8 cellular contexts compared by ENCODE assay signal in genomic region chr4:153684182-153685073, GRCh38. TPM values are rescaled to one million over a fixed set of nuclear protein-coding genes. Genes with fewer than 3 reads are reported as not detected.
DNase-seq lines count a peak whose midpoint lies in the region; ATAC-seq and TF ChIP-seq lines count a peak whose summit lies in the region.

Gene TLR2 (plus strand): TSS chr4:153684280. CDS start chr4:153702908, 18,628 bp downstream.

- in situ Hi-C loops in G401 (cut with HindIII; ENCODE audit: low sequenced_read_pairs) = no loop called here

- no peaks in the 10 kb centered on the region for H3K9me3 ChIP-seq in thoracic aorta

- H3K27ac ChIP-seq in thoracic aorta = peak within 1 kb of the TSS; percentile 40 to 65

- peaks cover 12% of the 10 kb centered on the region for H3K36me3 ChIP-seq in thoracic aorta

- DNase-seq in NOMO-1 treated with DMSO at 0.1 percent for 48 hours (lab: John Stamatoyannopoulos, UW; ENCODE audit: unreplicated experiment) (peak; percentile 84), germinal center (ENCODE audit: low spot score) (peak; percentile 81), osteocyte (ENCODE audit: extremely low spot score, unreplicated experiment) (no peak), thoracic aorta (ENCODE audit: low spot score) (peak; percentile 31), G401 (ENCODE audit: low spot score) (no peak)
- peak; percentile 40 for DNase-seq in activated T-helper 2 cell treated with anti-CD3 and anti-CD28 coated beads, Interferon-gamma antibody, Interleukin-2, Interleukin-4, amounts not matched to agents 10 μg/mL and 5 μg/mL and 100 μg/mL, durations not matched to agents 14 hours and 24 hours and 36 hours (ENCODE audit: low spot score)

- H3K4me3 ChIP-seq in thoracic aorta = peak within 1 kb of the TSS; percentile 88

- TF ChIP-seq CTCF in osteocyte (IDR thresholded peaks at IDR 0.05) (no peak), thoracic aorta (IDR thresholded peaks at IDR 0.05) (no peak)

- peaks cover 11% of the 10 kb centered on the region for H3K4me1 Mint-ChIP-seq in activated T-helper 2 cell treated with anti-CD3 and anti-CD28 coated beads, Interferon-gamma antibody, Interleukin-2, Interleukin-4, amounts not matched to agents 10 μg/mL and 5 μg/mL and 100 μg/mL, durations not matched to agents 14 hours and 24 hours and 36 hours (ENCODE audit: low read depth)
- peaks cover 9% of the 10 kb centered on the region for H3K4me1 Mint-ChIP-seq in osteocyte (ENCODE audit: unreplicated experiment)

- H3K27me3 ChIP-seq in thoracic aorta (replicated peaks; ENCODE audit: insufficient read depth) = no peaks in the 10 kb centered on the region

- peaks cover 9% of the 10 kb centered on the region for H3K36me3 Mint-ChIP-seq in activated T-helper 2 cell treated with anti-CD3 and anti-CD28 coated beads, Interferon-gamma antibody, Interleukin-2, Interleukin-4, amounts not matched to agents 10 μg/mL and 5 μg/mL and 100 μg/mL, durations not matched to agents 14 hours and 24 hours and 36 hours (ENCODE audit: low read depth)
- no peaks in the 10 kb centered on the region for H3K36me3 Mint-ChIP-seq in osteocyte (ENCODE audit: unreplicated experiment)

- no peak within 1 kb of the TSS for H3K27ac Mint-ChIP-seq in activated T-helper 2 cell treated with anti-CD3 and anti-CD28 coated beads, Interferon-gamma antibody, Interleukin-2, Interleukin-4, amounts not matched to agents 10 μg/mL and 5 μg/mL and 100 μg/mL, durations not matched to agents 14 hours and 24 hours and 36 hours
- H3K27ac Mint-ChIP-seq in osteocyte (ENCODE audit: unreplicated experiment) = peak within 1 kb of the TSS; percentile 9

- no peak for TF ChIP-seq POLR2A in GM18505 (IDR thresholded peaks at IDR 0.05; ENCODE audit: borderline replicate concordance, extremely low read depth, insufficient read depth, insufficient read length)

- H3K27me3 Mint-ChIP-seq in activated T-helper 2 cell treated with anti-CD3 and anti-CD28 coated beads, Interferon-gamma antibody, Interleukin-2, Interleukin-4, amounts not matched to agents 10 μg/mL and 5 μg/mL and 100 μg/mL, durations not matched to agents 14 hours and 24 hours and 36 hours (ENCODE audit: low read depth) = peaks cover 38% of the 10 kb centered on the region
- H3K27me3 Mint-ChIP-seq in osteocyte (ENCODE audit: unreplicated experiment) = peaks cover 18% of the 10 kb centered on the region

- ATAC-seq in GM18505 (IDR thresholded peaks at IDR 0.05; ENCODE audit: unreplicated experiment) = peak; percentile 83
- ATAC-seq in HG02642 (IDR thresholded peaks at IDR 0.05; ENCODE audit: poor library complexity, unreplicated experiment) = peak; percentile 94
- ATAC-seq in thoracic aorta (ENCODE audit: insufficient number of reproducible peaks, low FRiP score, low read depth) = peak; percentile 58

- peaks cover 21% of the 10 kb centered on the region for H3K9me3 Mint-ChIP-seq in activated T-helper 2 cell treated with anti-CD3 and anti-CD28 coated beads, Interferon-gamma antibody, Interleukin-2, Interleukin-4, amounts not matched to agents 10 μg/mL and 5 μg/mL and 100 μg/mL, durations not matched to agents 14 hours and 24 hours and 36 hours
- peaks cover 9% of the 10 kb centered on the region for H3K9me3 Mint-ChIP-seq in osteocyte (ENCODE audit: unreplicated experiment)

- H3K4me1 ChIP-seq in thoracic aorta (ENCODE audit: control insufficient read depth in 1 of 2, low read depth in 2 of 2) = peaks cover 2 to 5% of the 10 kb centered on the region in 2 donors

- intact Hi-C loops in activated T-helper 2 cell treated with anti-CD3 and anti-CD28 coated beads, Interferon-gamma antibody, Interleukin-2, Interleukin-4, amounts not matched to agents 10 μg/mL and 5 μg/mL and 100 μg/mL, durations not matched to agents 14 hours and 24 hours and 36 hours (cut with micrococcal nuclease) = no loop called here

- H3K4me3 Mint-ChIP-seq in activated T-helper 2 cell treated with anti-CD3 and anti-CD28 coated beads, Interferon-gamma antibody, Interleukin-2, Interleukin-4, amounts not matched to agents 10 μg/mL and 5 μg/mL and 100 μg/mL, durations not matched to agents 14 hours and 24 hours and 36 hours (ENCODE audit: low read depth) = peak within 1 kb of the TSS; percentile 73
- peak within 1 kb of the TSS; percentile 68 for H3K4me3 Mint-ChIP-seq in osteocyte (ENCODE audit: unreplicated experiment)

RNA-seq across cellular contexts. Expression of gene TLR2, which starts in this region (rescaled TPM):
- 0.25 and 1.1 TPM in 2 replicates for total RNA-seq in activated T-helper 2 cell treated with anti-CD3 and anti-CD28 coated beads, Interferon-gamma antibody, Interleukin-2, Interleukin-4, amounts not matched to agents 10 μg/mL and 5 μg/mL and 100 μg/mL, durations not matched to agents 14 hours and 24 hours and 36 hours
- total RNA-seq in osteocyte (0.46 and 0.60 TPM in 2 replicates), thoracic aorta (10 to 100 TPM; 68.5 to 77.7 TPM)
- total RNA-seq in G401 (2014; rRNA removed; shearing (Covaris generic)) = not detected in 2 replicates

Comparison
In these comparisons a context has a peak if more than half of its experiments do, and no peak if none do; other contexts are left out.
1. RNA of gene TLR2 (total RNA-seq): 68.5 to 77.7 TPM in thoracic aorta; 0.25 to 1.1 TPM in activated T-helper 2 cell treated with anti-CD3 and anti-CD28 coated beads, Interferon-gamma antibody, Interleukin-2, Interleukin-4, amounts not matched to agents 10 μg/mL and 5 μg/mL and 100 μg/mL, durations not matched to agents 14 hours and 24 hours and 36 hours, 0.46 to 0.60 TPM in osteocyte and not detected in G401; every median in the first group is over 10 times any median in the second.
2. DNase-seq: peak in NOMO-1 treated with DMSO at 0.1 percent for 48 hours (single experiment), activated T-helper 2 cell treated with anti-CD3 and anti-CD28 coated beads, Interferon-gamma antibody, Interleukin-2, Interleukin-4, amounts not matched to agents 10 μg/mL and 5 μg/mL and 100 μg/mL, durations not matched to agents 14 hours and 24 hours and 36 hours (single experiment), germinal center (single experiment) and thoracic aorta (single experiment); none in osteocyte (single experiment) and G401 (single experiment).
3. Peak in every context shown above with its lines, with median percentiles within 50 percentile points of each other: ATAC-seq.